ENCODE assay signal across 8 cellular contexts in the genomic region with DNA sequence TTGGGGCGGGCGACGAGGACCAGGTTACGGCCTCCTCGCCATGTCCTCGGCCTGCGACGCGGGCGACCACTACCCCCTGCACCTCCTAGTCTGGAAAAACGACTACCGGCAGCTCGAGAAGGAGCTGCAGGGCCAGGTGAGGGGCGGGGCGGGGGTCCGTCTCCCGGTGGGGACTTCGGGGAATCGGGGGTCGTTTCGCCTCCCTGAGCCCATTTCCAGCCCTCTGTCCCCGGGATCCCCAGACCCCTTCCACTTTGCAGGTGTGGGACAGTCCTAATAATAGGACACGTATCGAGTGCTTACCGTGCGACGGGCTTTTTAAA. TPM values are rescaled to one million over a fixed set of nuclear protein-coding genes. Genes with fewer than 3 reads are reported as not detected.
DNase-seq lines count a peak whose midpoint lies in the region; ATAC-seq, FAIRE-seq and TF ChIP-seq lines count a peak whose summit lies in the region.

No MANE protein-coding gene starts in this region.

- no peak for ATAC-seq in GM12878
- ATAC-seq in memory B cell (ENCODE audit: low read depth), result no peak
- no peak for ATAC-seq in upper lobe of left lung (ENCODE audit: low FRiP score in 2 of 2)

- 1% methylated on average over 24 of the region's 27 CpGs for WGBS in GM12878 (ENCODE audit: insufficient coverage, insufficient replicate concordance, low lambda C conversion rate, missing lambda C conversion rate)
- WGBS in upper lobe of left lung, 2 donors, result 0 to 2% methylated on average over 14 to 25 of the region's 27 CpGs

- TF ChIP-seq CTCF in GM12878 (IDR thresholded peaks at IDR 0.05 in 2 of 3, conservative IDR thresholded peaks at IDR 0.05 in 1 of 3; ENCODE audit: control insufficient read depth in 2 of 3, extremely low read depth in 1 of 3, insufficient read depth in 1 of 3, low read depth in 3 of 3, low read length in 3 of 3), result no peak
- TF ChIP-seq CTCF in upper lobe of left lung (IDR thresholded peaks at IDR 0.05), result no peak

- RAD21 ChIA-PET in GM12878 (lab: Charles Lee; ENCODE audit: unreplicated experiment), result interaction anchor here (0.7 to 3.8 kb wide), 4 partner anchors 12 to 431 kb away, joined by 3 to 31 read pairs (median 3); no protein-coding TSS in a partner anchor

- H3K4me3 ChIP-seq in GM12878 (peak overlapping the region; percentile 92), upper lobe of left lung (peak overlapping the region; percentile 86 to 98 (median 90))

- H3K4me1 Mint-ChIP-seq in memory B cell, result peaks cover 40% of the 10 kb centered on the region

- SMC1A ChIA-PET in GM12878 (lab: Charles Lee; ENCODE audit: uncharacterized antibody, unreplicated experiment), result interaction anchor here (1.0 to 3.7 kb wide), 2 partner anchors 12 to 47 kb away, joined by 3 to 32 read pairs; no protein-coding TSS in a partner anchor

- CTCF ChIA-PET in GM12878 (lab: Yijun Ruan, JAX), result interaction anchor here (1.6 kb wide), 1 partner anchor 12 kb away, joined by 8 read pairs; no protein-coding TSS in a partner anchor

- H3K9me3 ChIP-seq in GM12878 (replicated peaks; ENCODE audit: control insufficient read depth, insufficient read depth, low read length) (no peaks in the 10 kb centered on the region), upper lobe of left lung (no peaks in the 10 kb centered on the region)

- TF ChIP-seq EP300 in GM12878 (IDR thresholded peaks at IDR 0.05; ENCODE audit: borderline replicate concordance in 1 of 2, control insufficient read depth in 1 of 2, low read depth in 2 of 2, low read length in 2 of 2) (no peak), upper lobe of left lung (IDR thresholded peaks at IDR 0.05) (no peak)

- no peak for TF ChIP-seq POLR2A in GM12878 (IDR thresholded peaks at IDR 0.05; ENCODE audit: low read depth, low read length)
- no peak for TF ChIP-seq POLR2A in upper lobe of left lung (IDR thresholded peaks at IDR 0.05)

- DNase-seq in activated effector memory CD4-positive, alpha-beta T cell treated with anti-CD3 and anti-CD28 coated beads, Interleukin-2, amount 50 U/mL, for 16 hours, result peak; percentile 67
- no peak for DNase-seq in activated effector memory CD4-positive, alpha-beta T cell treated with Interleukin-2 at 50 U/mL for 16 hours
- DNase-seq in GM12878 (ENCODE audit: low read depth, low spot score) (no peak), memory B cell (ENCODE audit: low spot score in 2 of 2) (no peak), upper lobe of left lung (no peak), KBM-7 (no peak), epidermal melanocyte (ENCODE audit: insufficient read length, low spot score) (no peak)
- no peak for DNase-seq in activated CD4-positive, CD25-positive, alpha-beta regulatory T cell (lab: John Stamatoyannopoulos, UW)

- no peak for TF ChIP-seq RAD21 in GM12878 (IDR thresholded peaks at IDR 0.05; ENCODE audit: insufficient read depth, low read depth, low read length)

- peak overlapping the region; percentile 99 for H3K27ac Mint-ChIP-seq in memory B cell

- H3K4me2 ChIP-seq in GM12878 (ENCODE audit: control insufficient read depth, insufficient read depth), result peak overlapping the region; percentile 46

- no TSS peak for BruUV-seq in GM12878 (replicated peaks; lab: Mats Ljungman, UMichigan)

- intact Hi-C loops in GM12878 (cut with micrococcal nuclease; ENCODE audit: unreplicated experiment), result no loop called here

- no peaks in the 10 kb centered on the region for H3K27me3 Mint-ChIP-seq in memory B cell

- H3K36me3 ChIP-seq in GM12878 (ENCODE audit: control insufficient read depth in 2 of 2, insufficient read depth in 2 of 2, low read length in 1 of 2) (peaks cover 0 to 5% of the 10 kb centered on the region in 2 experiments; a peak in 1 of 4 replicates), upper lobe of left lung (peaks cover 0 to 7% (median 0%) of the 10 kb centered on the region in 4 donors)

- H3K36me3 Mint-ChIP-seq in memory B cell, result peaks cover 7% of the 10 kb centered on the region

- H3K27ac ChIP-seq in GM12878 (ENCODE audit: control insufficient read depth, insufficient read depth) (peak overlapping the region; percentile 99), upper lobe of left lung (peak overlapping the region; percentile 64 to 95 (median 89))

- POLR2A ChIA-PET in GM12878 (lab: Charles Lee), result interaction anchor here (0.6 to 4.6 kb wide), 7 partner anchors 9 to 1480 kb away, joined by 3 to 40 read pairs (median 4); no protein-coding TSS in a partner anchor

- peaks cover 58% of the 10 kb centered on the region for H3K79me2 ChIP-seq in GM12878 (ENCODE audit: control insufficient read depth, insufficient read depth, low read length)

- no peaks in the 10 kb centered on the region for H3K27me3 ChIP-seq in GM12878 (replicated peaks in 1 of 2; ENCODE audit: control insufficient read depth in 2 of 2, insufficient read depth in 2 of 2, low read length in 1 of 2)
- H3K27me3 ChIP-seq in upper lobe of left lung, result no peaks in the 10 kb centered on the region

- no peaks in the 10 kb centered on the region for H4K20me1 ChIP-seq in GM12878 (ENCODE audit: control insufficient read depth, insufficient read depth)

- H2AFZ ChIP-seq in GM12878 (ENCODE audit: control insufficient read depth, low read depth, low read length), result no peak overlapping the region

- H3K4me3 Mint-ChIP-seq in memory B cell, result peak overlapping the region; percentile 100

- FAIRE-seq in GM12878 (lab: Jason Lieb, UNC), result no peak

- peaks cover 27% of the 10 kb centered on the region for H3K4me1 ChIP-seq in GM12878 (ENCODE audit: control insufficient read depth, insufficient read depth, low read length)
- H3K4me1 ChIP-seq in upper lobe of left lung, result peaks cover 41 to 68% (median 52%) of the 10 kb centered on the region in 4 donors

- H3K9ac ChIP-seq in GM12878 (ENCODE audit: control insufficient read depth, insufficient read depth, low read length), result peak overlapping the region; percentile 95

- H3K9me3 Mint-ChIP-seq in memory B cell, result no peaks in the 10 kb centered on the region

- in situ Hi-C loops in GM12878 (cut with MboI), result no loop called here
- in situ Hi-C loops in KBM-7 (cut with MboI; ENCODE audit: low pct_unique_long_range_greater_than_20kb, low sequenced_read_pairs), result no loop called here

RNA-seq across cellular contexts. Expression of gene ANKRD13A, which starts 0.4 kb away (rescaled TPM):
- total RNA-seq in GM12878 (2013; cell fraction: nucleolus; rRNA removed), result 186 and 192 TPM in 2 replicates
- total RNA-seq in GM12878 (2014; rRNA removed) (90.1 and 93.4 TPM in 2 replicates), GM12878 (2014; rRNA removed; fragmentation: Illumina TruSeq; extraction: Trizol) (76.9 and 85.2 TPM in 2 replicates), GM12878 (2021) (78.8 and 81.4 TPM in 2 replicates), upper lobe of left lung (100 to 1,000 TPM in 2 of 6 donors, 10 to 100 TPM in 4; 58.9 to 166 (median 74.6) TPM)
- 44.8 TPM for polyA plus RNA-seq in GM12878 (2011; ENCODE audit: low read depth)
- polyA plus RNA-seq in GM12878 (2011; rRNA removed) (82.8 and 110 TPM in 2 replicates), GM12878 (2014; fragmentation: Illumina TruSeq; extraction: Trizol) (76.2 and 106 TPM in 2 replicates), GM12878 (2014; fragmentation: Nextera tagmentation; extraction: Ambion mirVana) (10 to 100 TPM; 10.2 to 18.2 TPM), GM12878 (2014; rRNA removed) (75.2 and 89.1 TPM in 2 replicates), GM12878 (2016; fragmentation: Nextera tagmentation; extraction: Ambion mirVana) (10 to 100 TPM; 38.5 to 40.3 TPM)
- 76.6 and 102 TPM in 2 replicates for polyA plus RNA-seq in GM12878 (2011; cell fraction: cytosol; rRNA removed)
- 147 and 169 TPM in 2 replicates for polyA plus RNA-seq in GM12878 (2011; cell fraction: nucleus; rRNA removed)
- polyA plus RNA-seq in GM12878 (2012), result 53.4 and 59.4 TPM in 2 replicates
- 65.0 and 97.9 TPM in 2 replicates for polyA minus RNA-seq in GM12878 (2011; rRNA and poly(A)+ RNA removed)
- 22.2 and 25.9 TPM in 2 replicates for polyA minus RNA-seq in GM12878 (2011; cell fraction: cytosol; rRNA and poly(A)+ RNA removed)
- polyA minus RNA-seq in GM12878 (2011; cell fraction: nucleus; rRNA and poly(A)+ RNA removed), result 35.7 and 47.7 TPM in 2 replicates

RNA-seq across cellular contexts. Expression of gene GIT2, which starts 3.4 kb away (rescaled TPM):
- total RNA-seq in GM12878 (2013; cell fraction: nucleolus; rRNA removed), result 220 and 223 TPM in 2 replicates
- 34.0 and 34.3 TPM in 2 replicates for total RNA-seq in GM12878 (2014; rRNA removed)
- 43.7 and 44.3 TPM in 2 replicates for total RNA-seq in GM12878 (2014; rRNA removed; fragmentation: Illumina TruSeq; extraction: Trizol)
- total RNA-seq in GM12878 (2021), result 44.1 and 45.5 TPM in 2 replicates
- polyA plus RNA-seq in GM12878 (2011; ENCODE audit: low read depth), result 24.2 TPM
- 44.1 and 47.7 TPM in 2 replicates for polyA plus RNA-seq in GM12878 (2011; rRNA removed)
- polyA plus RNA-seq in GM12878 (2011; cell fraction: cytosol; rRNA removed), result 34.4 and 36.4 TPM in 2 replicates
- polyA plus RNA-seq in GM12878 (2011; cell fraction: nucleus; rRNA removed), result 77.9 TPM in 2 replicates
- 28.0 and 33.4 TPM in 2 replicates for polyA plus RNA-seq in GM12878 (2012)
- 47.3 and 55.8 TPM in 2 replicates for polyA plus RNA-seq in GM12878 (2014; fragmentation: Illumina TruSeq; extraction: Trizol)
- 1 to 10 TPM; 9.1 to 9.4 TPM for polyA plus RNA-seq in GM12878 (2014; fragmentation: Nextera tagmentation; extraction: Ambion mirVana)
- 42.0 and 43.3 TPM in 2 replicates for polyA plus RNA-seq in GM12878 (2014; rRNA removed)
- 10 to 100 TPM; 49.9 TPM for polyA plus RNA-seq in GM12878 (2016; fragmentation: Nextera tagmentation; extraction: Ambion mirVana)
- polyA minus RNA-seq in GM12878 (2011; rRNA and poly(A)+ RNA removed), result 71.2 and 81.6 TPM in 2 replicates
- 11.9 and 25.9 TPM in 2 replicates for polyA minus RNA-seq in GM12878 (2011; cell fraction: cytosol; rRNA and poly(A)+ RNA removed)
- polyA minus RNA-seq in GM12878 (2011; cell fraction: nucleus; rRNA and poly(A)+ RNA removed), result 57.8 and 95.2 TPM in 2 replicates
- total RNA-seq in upper lobe of left lung, result 10 to 100 TPM; 45.1 to 89.1 (median 55.3) TPM

RNA-seq across cellular contexts. Expression of gene C12orf76, which starts 48.7 kb away (rescaled TPM):
- 26.2 TPM in 2 replicates for total RNA-seq in GM12878 (2013; cell fraction: nucleolus; rRNA removed)
- total RNA-seq in GM12878 (2014; rRNA removed), result 10.1 and 12.2 TPM in 2 replicates
- total RNA-seq in GM12878 (2014; rRNA removed; fragmentation: Illumina TruSeq; extraction: Trizol), result 7.9 and 9.1 TPM in 2 replicates
- total RNA-seq in GM12878 (2021), result 9.3 and 11.1 TPM in 2 replicates
- 10.2 TPM for polyA plus RNA-seq in GM12878 (2011; ENCODE audit: low read depth)
- 20.4 and 27.4 TPM in 2 replicates for polyA plus RNA-seq in GM12878 (2011; rRNA removed)
- 17.2 and 18.4 TPM in 2 replicates for polyA plus RNA-seq in GM12878 (2011; cell fraction: cytosol; rRNA removed)
- polyA plus RNA-seq in GM12878 (2011; cell fraction: nucleus; rRNA removed), result 12.1 and 15.3 TPM in 2 replicates
- polyA plus RNA-seq in GM12878 (2012), result 15.5 and 19.8 TPM in 2 replicates
- polyA plus RNA-seq in GM12878 (2014; fragmentation: Illumina TruSeq; extraction: Trizol), result 8.8 and 14.0 TPM in 2 replicates
- polyA plus RNA-seq in GM12878 (2014; fragmentation: Nextera tagmentation; extraction: Ambion mirVana), result 1 to 10 TPM; 3.6 to 4.6 TPM
- 12.1 and 13.7 TPM in 2 replicates for polyA plus RNA-seq in GM12878 (2014; rRNA removed)
- polyA plus RNA-seq in GM12878 (2016; fragmentation: Nextera tagmentation; extraction: Ambion mirVana), result 10 to 100 TPM; 13.7 to 13.8 TPM
- polyA minus RNA-seq in GM12878 (2011; rRNA and poly(A)+ RNA removed), result 12.4 and 15.9 TPM in 2 replicates
- 4.4 and 6.1 TPM in 2 replicates for polyA minus RNA-seq in GM12878 (2011; cell fraction: cytosol; rRNA and poly(A)+ RNA removed)
- 3.9 and 6.8 TPM in 2 replicates for polyA minus RNA-seq in GM12878 (2011; cell fraction: nucleus; rRNA and poly(A)+ RNA removed)
- 10 to 100 TPM in 5 of 6 donors, 1 to 10 TPM in 1; 8.4 to 30.5 (median 19.6) TPM for total RNA-seq in upper lobe of left lung
